ENCODE assay signal across 8 cellular contexts in genomic region chr2:97995734-97996624, GRCh38. TPM values are rescaled to one million over a fixed set of nuclear protein-coding genes. Genes with fewer than 3 reads are reported as not detected.
DNase-seq lines count a peak whose midpoint lies in the region; ATAC-seq and TF ChIP-seq lines count a peak whose summit lies in the region.

A gene with protein sequence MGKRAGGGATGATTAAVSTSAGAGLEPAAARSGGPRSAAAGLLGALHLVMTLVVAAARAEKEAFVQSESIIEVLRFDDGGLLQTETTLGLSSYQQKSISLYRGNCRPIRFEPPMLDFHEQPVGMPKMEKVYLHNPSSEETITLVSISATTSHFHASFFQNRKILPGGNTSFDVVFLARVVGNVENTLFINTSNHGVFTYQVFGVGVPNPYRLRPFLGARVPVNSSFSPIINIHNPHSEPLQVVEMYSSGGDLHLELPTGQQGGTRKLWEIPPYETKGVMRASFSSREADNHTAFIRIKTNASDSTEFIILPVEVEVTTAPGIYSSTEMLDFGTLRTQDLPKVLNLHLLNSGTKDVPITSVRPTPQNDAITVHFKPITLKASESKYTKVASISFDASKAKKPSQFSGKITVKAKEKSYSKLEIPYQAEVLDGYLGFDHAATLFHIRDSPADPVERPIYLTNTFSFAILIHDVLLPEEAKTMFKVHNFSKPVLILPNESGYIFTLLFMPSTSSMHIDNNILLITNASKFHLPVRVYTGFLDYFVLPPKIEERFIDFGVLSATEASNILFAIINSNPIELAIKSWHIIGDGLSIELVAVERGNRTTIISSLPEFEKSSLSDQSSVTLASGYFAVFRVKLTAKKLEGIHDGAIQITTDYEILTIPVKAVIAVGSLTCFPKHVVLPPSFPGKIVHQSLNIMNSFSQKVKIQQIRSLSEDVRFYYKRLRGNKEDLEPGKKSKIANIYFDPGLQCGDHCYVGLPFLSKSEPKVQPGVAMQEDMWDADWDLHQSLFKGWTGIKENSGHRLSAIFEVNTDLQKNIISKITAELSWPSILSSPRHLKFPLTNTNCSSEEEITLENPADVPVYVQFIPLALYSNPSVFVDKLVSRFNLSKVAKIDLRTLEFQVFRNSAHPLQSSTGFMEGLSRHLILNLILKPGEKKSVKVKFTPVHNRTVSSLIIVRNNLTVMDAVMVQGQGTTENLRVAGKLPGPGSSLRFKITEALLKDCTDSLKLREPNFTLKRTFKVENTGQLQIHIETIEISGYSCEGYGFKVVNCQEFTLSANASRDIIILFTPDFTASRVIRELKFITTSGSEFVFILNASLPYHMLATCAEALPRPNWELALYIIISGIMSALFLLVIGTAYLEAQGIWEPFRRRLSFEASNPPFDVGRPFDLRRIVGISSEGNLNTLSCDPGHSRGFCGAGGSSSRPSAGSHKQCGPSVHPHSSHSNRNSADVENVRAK (N-terminal part only) (minus strand): TSS chr2:97995948. CDS start chr2:97995662, 286 bp downstream.

- TF ChIP-seq CTCF in Peyer's patch (IDR thresholded peaks at IDR 0.05), result peak in 1 of 6 experiments; percentile 3

- peak; percentile 57 to 85 for TF ChIP-seq POLR2A in Peyer's patch (IDR thresholded peaks at IDR 0.05)

- H3K4me1 ChIP-seq in Peyer's patch (peaks cover 0 to 19% (median 2%) of the 10 kb centered on the region in 4 donors), muscle layer of colon (ENCODE audit: insufficient read depth, low read length) (peaks cover 21% of the 10 kb centered on the region)

- H3K4me3 ChIP-seq in Peyer's patch (peak within 1 kb of the TSS; percentile 79 to 98 (median 94)), muscle layer of colon (ENCODE audit: low read depth in 1 of 2, low read length in 2 of 2) (peak within 1 kb of the TSS; percentile 92 to 95)

- ATAC-seq in GM21786 (IDR thresholded peaks at IDR 0.05; ENCODE audit: unreplicated experiment) (peak; percentile 75), esophagus mucosa (peak; percentile 91)

- H3K9me3 ChIP-seq in KOPT-K1 (ENCODE audit: insufficient read depth, low read length, poor library complexity, severe bottlenecking), result no peaks in the 10 kb centered on the region
- no peaks in the 10 kb centered on the region for H3K9me3 ChIP-seq in Peyer's patch
- no peaks in the 10 kb centered on the region for H3K9me3 ChIP-seq in muscle layer of colon (ENCODE audit: low read length)

- peak within 1 kb of the TSS; percentile 89 for H3K27ac ChIP-seq in KOPT-K1 (ENCODE audit: low read depth, low read length, poor library complexity, severe bottlenecking)
- H3K27ac ChIP-seq in Peyer's patch, result peak within 1 kb of the TSS; percentile 94 to 99 (median 96)
- H3K27ac ChIP-seq in muscle layer of colon (ENCODE audit: low read depth, low read length), result peak within 1 kb of the TSS; percentile 95

- peak within 1 kb of the TSS; percentile 77 for H3K9ac ChIP-seq in muscle layer of colon (ENCODE audit: low read length)

- DNase-seq in DMS79 treated with DMSO at 0.1 percent for 48 hours (lab: John Stamatoyannopoulos, UW) (peak; percentile 92), Peyer's patch (peak; percentile 89 to 97 (median 97))
- DNase-seq in activated T-cell treated with anti-CD3 and anti-CD28 coated beads, Interleukin-2, amount 50 U/mL, for 48 hours, result peak; percentile 97 to 98
- peak; percentile 90 to 94 for DNase-seq in stimulated activated CD8-positive, alpha-beta memory T cell treated with anti-CD3 and anti-CD28 coated beads, Interleukin-7, amount 100 ng/mL, for 1 hour (ENCODE audit: low read depth in 2 of 2)

- H3K27me3 ChIP-seq in Peyer's patch (no peaks in the 10 kb centered on the region), muscle layer of colon (ENCODE audit: control insufficient read depth in 1 of 2, insufficient read depth in 2 of 2, low read length in 2 of 2) (no peaks in the 10 kb centered on the region)

- no peaks in the 10 kb centered on the region for H3K36me3 ChIP-seq in KOPT-K1 (ENCODE audit: insufficient read depth, low read length)
- H3K36me3 ChIP-seq in Peyer's patch, result no peaks in the 10 kb centered on the region
- H3K36me3 ChIP-seq in muscle layer of colon (ENCODE audit: insufficient read depth, low read length), result no peaks in the 10 kb centered on the region

RNA-seq across cellular contexts. Expression of the gene that starts here (rescaled TPM):
- total RNA-seq in Peyer's patch (10 to 100 TPM; 64.6 to 86.3 (median 74.5) TPM), esophagus mucosa (33.8 TPM)

Comparison
In these comparisons a context has a peak if more than half of its experiments do, and no peak if none do; other contexts are left out.
1. Peak in every context shown above with its lines: DNase-seq, ATAC-seq, H3K4me3 ChIP-seq and H3K27ac ChIP-seq.